19 cellular contexts compared by ENCODE assay signal in genomic region chr11:19433791-19434190, GRCh38.
A peak's percentile ranks its signal among the peaks of the same experiment; 100 is the strongest.
DNase-seq lines count a peak whose midpoint lies in the region; ATAC-seq and TF ChIP-seq lines count a peak whose summit lies in the region.
"Had no signal": no experiment of that assay in that cellular context is flagged by ENCODE, and none has a peak within 500 bp of the region (broad histone marks: within the 10 kb centered on the region; RNA-seq: fewer than 3 reads in every experiment).

No MANE protein-coding gene starts in this region.

- H3K79me2 ChIP-seq in KMS-11 (ENCODE audit: insufficient read depth, low read depth), result peaks cover 32% of the 10 kb centered on the region; the same call in 1 of the 2 replicates

- no peak overlapping the region for H3K27ac Mint-ChIP-seq in T-helper 17 cell
- H3K27ac Mint-ChIP-seq: T-cell had no signal

- intact Hi-C loops in left ventricle myocardium inferior (cut with micrococcal nuclease), result no loop called here
- intact Hi-C loops in heart left ventricle (cut with DNase I), result no loop called here
- intact Hi-C loops in thyroid gland (cut with DNase I), result no loop called here

- H2AFZ ChIP-seq in KMS-11 (ENCODE audit: low read depth), result no peak overlapping the region
- H2AFZ ChIP-seq: GM23248 had no signal

- TF ChIP-seq CTCF in left ventricle myocardium inferior (IDR thresholded peaks at IDR 0.05; ENCODE audit: borderline replicate concordance) (no peak), heart left ventricle (IDR thresholded peaks at IDR 0.05) (no peak), KMS-11 (conservative IDR thresholded peaks at IDR 0.05; ENCODE audit: low read depth, low read length) (no peak), thyroid gland (IDR thresholded peaks at IDR 0.05) (no peak), WERI-Rb-1 (IDR thresholded peaks at IDR 0.05; ENCODE audit: low read depth, low read length) (no peak)

- 75 to 88% (median 81%) methylated on average over 1 of the region's 1 CpG for WGBS in heart left ventricle, 4 donors
- 57 to 81% methylated on average over 1 of the region's 1 CpG for WGBS in thyroid gland, 2 donors

- TF ChIP-seq POLR2A in heart left ventricle (IDR thresholded peaks at IDR 0.05) (no peak), thyroid gland (IDR thresholded peaks at IDR 0.05) (no peak)

- H3K4me3 Mint-ChIP-seq in T-helper 17 cell, result peak overlapping the region; percentile 10
- H3K4me3 Mint-ChIP-seq: T-cell had no signal

- H3K36me3 ChIP-seq in left ventricle myocardium inferior, result no peaks in the 10 kb centered on the region
- no peaks in the 10 kb centered on the region for H3K36me3 ChIP-seq in heart left ventricle
- H3K36me3 ChIP-seq in KMS-11 (ENCODE audit: insufficient read depth), result no peaks in the 10 kb centered on the region
- no peaks in the 10 kb centered on the region for H3K36me3 ChIP-seq in thyroid gland
- no peaks in the 10 kb centered on the region for H3K36me3 ChIP-seq in WERI-Rb-1
- H3K36me3 ChIP-seq: BE2C had no signal

- H3K4me1 ChIP-seq in left ventricle myocardium inferior, result peaks cover 12% of the 10 kb centered on the region
- peaks cover 0 to 12% (median 0%) of the 10 kb centered on the region in 12 donors for H3K4me1 ChIP-seq in heart left ventricle
- peaks cover 100% of the 10 kb centered on the region for H3K4me1 ChIP-seq in KMS-11 (ENCODE audit: low read depth, poor library complexity, severe bottlenecking)
- H3K4me1 ChIP-seq in thyroid gland, result peaks cover 48 to 59% of the 10 kb centered on the region in 2 donors
- H3K4me1 ChIP-seq: BE2C had no signal

- peak overlapping the region; percentile 16 for H3K27ac ChIP-seq in left ventricle myocardium inferior (replicated peaks)
- peak overlapping the region in 1 of 12 donors; percentile 40 for H3K27ac ChIP-seq in heart left ventricle
- H3K27ac ChIP-seq in KMS-11, result peak overlapping the region; percentile 93
- H3K27ac ChIP-seq in thyroid gland, result peak overlapping the region in 2 of 3 donors; percentile 69 to 76
- no peak overlapping the region for H3K27ac ChIP-seq in WERI-Rb-1
- H3K27ac ChIP-seq: 22Rv1, GM23248 had no signal

- ATAC-seq in heart left ventricle, result no peak
- ATAC-seq in T-helper 17 cell, result no peak
- no peak for ATAC-seq in HG02678 (IDR thresholded peaks at IDR 0.05; ENCODE audit: unreplicated experiment)
- ATAC-seq: HCT116, T-cell had no signal

- H3K27me3 Mint-ChIP-seq in T-helper 17 cell, result peaks cover 61% of the 10 kb centered on the region

- H3K27me3 ChIP-seq in left ventricle myocardium inferior (ENCODE audit: low read depth) (peaks cover 23% of the 10 kb centered on the region), heart left ventricle (peaks cover 0 to 5% (median 0%) of the 10 kb centered on the region in 9 donors), KMS-11 (ENCODE audit: insufficient read depth, low read depth) (no peaks in the 10 kb centered on the region), thyroid gland (no peaks in the 10 kb centered on the region), WERI-Rb-1 (ENCODE audit: insufficient read depth, low read depth, severe bottlenecking) (peaks cover 75% of the 10 kb centered on the region)
- H3K27me3 ChIP-seq: BE2C had no signal

- DNase-seq in left ventricle myocardium inferior (no peak), heart left ventricle (no peak), T-helper 17 cell (no peak), thyroid gland (no peak), cortex of kidney (lab: John Stamatoyannopoulos, UW) (no peak), WERI-Rb-1 (no peak)
- DNase-seq: BE2C, GF-D8, GM23248, NCI-H1417 treated with DMSO at 0.1 percent for 48 hours, NCI-H2029 treated with DMSO at 0.1 percent for 48 hours, NCI-H2171 treated with DMSO at 0.1 percent for 48 hours, NCI-H446 treated with DMSO at 0.1 percent for 48 hours, NCI-H774, T-cell had no signal

- peak overlapping the region; percentile 49; the same call in 1 of the 2 replicates for H3K9ac ChIP-seq in KMS-11
- H3K9ac ChIP-seq: GM23248 had no signal

- H3K4me1 Mint-ChIP-seq in T-helper 17 cell, result no peaks in the 10 kb centered on the region
- H3K4me1 Mint-ChIP-seq: T-cell had no signal

- peak overlapping the region; percentile 100 for H3K4me2 ChIP-seq in KMS-11

- peaks cover 2% of the 10 kb centered on the region for H3K36me3 Mint-ChIP-seq in T-helper 17 cell (ENCODE audit: low read depth)
- H3K36me3 Mint-ChIP-seq: T-cell had no signal

- H3K9me3 ChIP-seq in left ventricle myocardium inferior (replicated peaks) (peaks cover 6% of the 10 kb centered on the region), heart left ventricle (peaks cover 0 to 5% (median 0%) of the 10 kb centered on the region in 12 donors), T-helper 17 cell (ENCODE audit: control insufficient read depth, low read length, poor library complexity, severe bottlenecking) (no peaks in the 10 kb centered on the region), thyroid gland (no peaks in the 10 kb centered on the region), WERI-Rb-1 (ENCODE audit: severe bottlenecking) (no peaks in the 10 kb centered on the region)
- H3K9me3 ChIP-seq: BE2C had no signal

- H3K4me3 ChIP-seq in left ventricle myocardium inferior (no peak overlapping the region), heart left ventricle (no peak overlapping the region), KMS-11 (IDR thresholded peaks at IDR 0.05; ENCODE audit: insufficient read depth, low read depth, low read length) (no peak overlapping the region), thyroid gland (replicated peaks in 1 of 3) (no peak overlapping the region), WERI-Rb-1 (ENCODE audit: low read depth, low read length) (no peak overlapping the region)
- H3K4me3 ChIP-seq: GM23248 had no signal

- no peaks in the 10 kb centered on the region for H4K20me1 ChIP-seq in KMS-11 (ENCODE audit: insufficient read depth)
